In the genomic region with DNA sequence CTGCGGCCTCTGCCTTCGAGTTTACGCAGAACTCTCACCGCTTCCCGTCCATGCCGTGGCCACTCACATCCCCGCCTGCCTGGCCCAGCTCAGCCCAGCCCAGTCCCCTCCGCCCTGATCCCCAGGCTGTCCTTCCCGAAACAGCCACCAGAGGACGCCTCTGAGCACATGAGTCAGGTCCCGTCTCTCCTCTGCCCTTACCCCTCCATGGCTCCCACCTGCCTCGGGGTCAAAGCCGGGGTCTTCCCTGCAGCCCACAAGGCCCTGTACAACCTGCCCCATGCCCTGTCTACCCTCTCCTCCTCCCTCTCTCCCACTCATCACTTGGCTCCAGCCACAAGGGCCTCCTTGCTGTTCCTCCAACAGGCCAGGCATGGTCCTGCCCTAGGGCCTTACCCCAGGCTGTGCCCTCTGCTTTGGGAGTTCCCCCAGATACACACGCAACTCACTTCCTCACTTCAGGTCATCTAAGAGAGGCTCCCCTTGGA, we compare ENCODE assay signal across 8 cellular contexts. TPM values are rescaled to one million over a fixed set of nuclear protein-coding genes. Genes with fewer than 3 reads are reported as not detected.
DNase-seq lines count a peak whose midpoint lies in the region; FAIRE-seq and TF ChIP-seq lines count a peak whose summit lies in the region.

No MANE protein-coding gene starts in this region.

- peaks cover 85% of the 10 kb centered on the region for H3K27me3 ChIP-seq in MM.1S (replicated peaks; ENCODE audit: insufficient read depth, low read length)
- H3K27me3 ChIP-seq in endothelial cell of umbilical vein (ENCODE audit: control insufficient read depth in 2 of 2, insufficient read depth in 2 of 2, low read length in 2 of 2): no peaks in the 10 kb centered on the region
- H3K27me3 ChIP-seq in tibial nerve: no peaks in the 10 kb centered on the region

- intact Hi-C loops in endothelial cell of umbilical vein (cut with micrococcal nuclease): loop anchor here (1.0 kb wide), 2 partner anchors 8 kb away; a partner anchor contains a TSS

- no peaks in the 10 kb centered on the region for H4K20me1 ChIP-seq in MM.1S (ENCODE audit: insufficient read depth, low read length)
- H4K20me1 ChIP-seq in endothelial cell of umbilical vein (replicated peaks; ENCODE audit: control insufficient read depth, extremely low read depth, insufficient read depth, low read length): no peaks in the 10 kb centered on the region

- POLR2A ChIA-PET in endothelial cell of umbilical vein (lab: Charles Lee): no interaction called here

- no peak overlapping the region for H3K27ac Mint-ChIP-seq in neural crest cell (ENCODE audit: unreplicated experiment)

- H3K4me3 ChIP-seq in MM.1S (ENCODE audit: low read length): no peak overlapping the region
- H3K4me3 ChIP-seq in endothelial cell of umbilical vein (replicated peaks in 1 of 3; ENCODE audit: insufficient read depth in 1 of 3, low read depth in 1 of 3, low read length in 3 of 3): no peak overlapping the region
- no peak overlapping the region for H3K4me3 ChIP-seq in tibial nerve

- BruUV-seq in endothelial cell of umbilical vein (replicated peaks; lab: Mats Ljungman, UMichigan): no TSS peak

- H2AFZ ChIP-seq in MM.1S (ENCODE audit: low read length) (no peak overlapping the region), endothelial cell of umbilical vein (ENCODE audit: low read depth, low read length) (peak overlapping the region; percentile 9)

- DNase-seq in D721Med (ENCODE audit: insufficient read length, low spot score) (no peak), MM.1S (peak; percentile 37), endothelial cell of umbilical vein (ENCODE audit: low read depth, low spot score) (peak; percentile 91), neural crest cell (ENCODE audit: low read depth, low spot score) (peak; percentile 90), tibial nerve (ENCODE audit: low spot score in 2 of 2) (peak; percentile 37 to 74), epidermal melanocyte (ENCODE audit: insufficient read length, low spot score) (no peak), cerebellar nuclear complex (lab: John Stamatoyannopoulos, UW) (no peak)
- peak; percentile 23 to 41 for DNase-seq in activated CD8-positive, alpha-beta memory T cell treated with anti-CD3 and anti-CD28 coated beads for 1 hour (ENCODE audit: extremely low read depth in 1 of 2, low read depth in 1 of 2)

- no peak overlapping the region for H3K4me2 ChIP-seq in MM.1S (ENCODE audit: low read depth, low read length)
- no peak overlapping the region for H3K4me2 ChIP-seq in endothelial cell of umbilical vein (ENCODE audit: insufficient read depth, low read length)

- H3F3A ChIP-seq in MM.1S (ENCODE audit: insufficient read depth, low read length): no peaks in the 10 kb centered on the region

- no peak overlapping the region for H3K9ac ChIP-seq in MM.1S (ENCODE audit: low read length)
- H3K9ac ChIP-seq in endothelial cell of umbilical vein (replicated peaks; ENCODE audit: extremely low read depth, insufficient read depth, low read length): no peak overlapping the region

- no peaks in the 10 kb centered on the region for H3K9me1 ChIP-seq in endothelial cell of umbilical vein (replicated peaks; ENCODE audit: control insufficient read depth, extremely low read depth, insufficient read depth, low read length)

- WGBS in tibial nerve, 2 donors: 39 to 45% methylated on average over 14 of the region's 14 CpGs

- H3K4me1 ChIP-seq in MM.1S (ENCODE audit: low read length) (no peaks in the 10 kb centered on the region), endothelial cell of umbilical vein (ENCODE audit: control insufficient read depth, extremely low read depth, insufficient read depth, low read length) (peaks cover 19% of the 10 kb centered on the region), tibial nerve (peaks cover 0 to 15% (median 0%) of the 10 kb centered on the region in 4 donors)

- TF ChIP-seq EP300 in tibial nerve (IDR thresholded peaks at IDR 0.05): no peak

- H3K9me3 Mint-ChIP-seq in neural crest cell: no peaks in the 10 kb centered on the region

- no peak overlapping the region for H3K27ac ChIP-seq in MM.1S (ENCODE audit: low read length)
- peak overlapping the region; percentile 52 for H3K27ac ChIP-seq in endothelial cell of umbilical vein (ENCODE audit: insufficient read depth, low read depth, low read length)
- no peak overlapping the region for H3K27ac ChIP-seq in tibial nerve

- TF ChIP-seq POLR2A in endothelial cell of umbilical vein (IDR thresholded peaks at IDR 0.05; ENCODE audit: low read depth, low read length) (peak; percentile 24), tibial nerve (IDR thresholded peaks at IDR 0.05) (no peak)

- no peaks in the 10 kb centered on the region for H3K36me3 Mint-ChIP-seq in neural crest cell (ENCODE audit: low read depth)

- H3K9me3 ChIP-seq in MM.1S (replicated peaks; ENCODE audit: insufficient read depth, low read length) (no peaks in the 10 kb centered on the region), endothelial cell of umbilical vein (replicated peaks; ENCODE audit: control insufficient read depth, insufficient read depth, low read length) (no peaks in the 10 kb centered on the region), tibial nerve (no peaks in the 10 kb centered on the region)

- peak; percentile 58 for TF ChIP-seq CTCF in D721Med (IDR thresholded peaks at IDR 0.05; ENCODE audit: insufficient read depth, missing control alignments)
- peak; percentile 85 for TF ChIP-seq CTCF in MM.1S (IDR thresholded peaks at IDR 0.05; ENCODE audit: low read length)
- peak; percentile 94 to 98 for TF ChIP-seq CTCF in endothelial cell of umbilical vein (IDR thresholded peaks at IDR 0.05; ENCODE audit: extremely low read depth in 1 of 2, insufficient read depth in 1 of 2, low read depth in 1 of 2, low read length in 2 of 2)
- peak; percentile 71 for TF ChIP-seq CTCF in neural crest cell (conservative IDR thresholded peaks at IDR 0.05)
- peak; percentile 51 to 86 (median 72) for TF ChIP-seq CTCF in tibial nerve (IDR thresholded peaks at IDR 0.05)

- H3K79me2 ChIP-seq in MM.1S (ENCODE audit: low read length): no peaks in the 10 kb centered on the region
- peaks cover 3% of the 10 kb centered on the region for H3K79me2 ChIP-seq in endothelial cell of umbilical vein (ENCODE audit: control insufficient read depth, insufficient read depth, low read length)

- no peak overlapping the region for H3K4me3 Mint-ChIP-seq in neural crest cell

- H3K9me2 ChIP-seq in MM.1S (replicated peaks; ENCODE audit: insufficient read depth, low read length): no peaks in the 10 kb centered on the region

- FAIRE-seq in D721Med (lab: Jason Lieb, UNC): no peak
- FAIRE-seq in endothelial cell of umbilical vein (lab: Jason Lieb, UNC): peak; percentile 78

- H3K27me3 Mint-ChIP-seq in neural crest cell (ENCODE audit: low read depth): no peaks in the 10 kb centered on the region

- peaks cover 5% of the 10 kb centered on the region for H3K4me1 Mint-ChIP-seq in neural crest cell

- H3K36me3 ChIP-seq in MM.1S (replicated peaks; ENCODE audit: insufficient read depth, low read length): no peaks in the 10 kb centered on the region
- peaks cover 0 to 3% of the 10 kb centered on the region in 2 experiments for H3K36me3 ChIP-seq in endothelial cell of umbilical vein (ENCODE audit: control insufficient read depth in 2 of 2, extremely low read depth in 1 of 2, insufficient read depth in 2 of 2, low read length in 2 of 2)
- no peaks in the 10 kb centered on the region for H3K36me3 ChIP-seq in tibial nerve

- CTCF ChIA-PET in endothelial cell of umbilical vein (lab: Charles Lee): interaction anchor here (0.6 to 7.1 kb wide), 19 partner anchors 8 to 224 kb away, joined by 3 to 66 read pairs (median 6); a partner anchor contains a TSS

- dilution Hi-C loops in endothelial cell of umbilical vein (cut with MboI; ENCODE audit: extremely low pct_ligation_motif_present, low sequenced_read_pairs): no loop called here

RNA-seq across cellular contexts. Expression of a gene that starts 8.1 kb away (rescaled TPM):
- total RNA-seq in endothelial cell of umbilical vein (166 and 176 TPM in 2 replicates), neural crest cell (21.7 and 25.3 TPM in 2 replicates), tibial nerve (10 to 100 TPM in 2 of 4 donors, 1 to 10 TPM in 2; 1.5 to 18.6 (median 7.4) TPM)
- 97.8 and 108 TPM in 2 replicates for polyA plus RNA-seq in endothelial cell of umbilical vein
- 72.3 and 85.5 TPM in 2 replicates for polyA plus RNA-seq in endothelial cell of umbilical vein (2011; cell fraction: cytosol; rRNA removed)
- polyA plus RNA-seq in endothelial cell of umbilical vein (2011; cell fraction: nucleus; rRNA removed): 63.8 and 64.4 TPM in 2 replicates
- 72.0 and 81.2 TPM in 2 replicates for polyA plus RNA-seq in endothelial cell of umbilical vein (2012)
- polyA minus RNA-seq in endothelial cell of umbilical vein: 110 and 142 TPM in 2 replicates
- 0.31 TPM for polyA minus RNA-seq in endothelial cell of umbilical vein (2011; cell fraction: cytosol; rRNA and poly(A)+ RNA removed)
- 30.1 and 46.2 TPM in 2 replicates for polyA minus RNA-seq in endothelial cell of umbilical vein (2011; cell fraction: nucleus; rRNA and poly(A)+ RNA removed)

RNA-seq across cellular contexts. Expression of a gene that starts 27.8 kb away (rescaled TPM):
- 0.31 and 0.42 TPM in 2 replicates for total RNA-seq in endothelial cell of umbilical vein
- polyA plus RNA-seq in endothelial cell of umbilical vein: 0.21 and 0.24 TPM in 2 replicates
- 0.17 and 0.18 TPM in 2 replicates for polyA plus RNA-seq in endothelial cell of umbilical vein (2011; cell fraction: cytosol; rRNA removed)
- polyA plus RNA-seq in endothelial cell of umbilical vein (2011; cell fraction: nucleus; rRNA removed): 0.24 and 0.26 TPM in 2 replicates
- polyA plus RNA-seq in endothelial cell of umbilical vein (2012): 0.15 TPM in 1 of 2 replicates, not detected in the other
- 0.17 and 0.45 TPM in 2 replicates for polyA minus RNA-seq in endothelial cell of umbilical vein
- not detected for polyA minus RNA-seq in endothelial cell of umbilical vein (2011; cell fraction: cytosol; rRNA and poly(A)+ RNA removed)
- 0.24 TPM in 2 replicates for polyA minus RNA-seq in endothelial cell of umbilical vein (2011; cell fraction: nucleus; rRNA and poly(A)+ RNA removed)
- total RNA-seq in neural crest cell: 0.09 TPM in 2 replicates
- 1 to 10 TPM in 3 of 4 donors, under 1 TPM in 1; 0.66 to 2.5 (median 1.4) TPM for total RNA-seq in tibial nerve

RNA-seq across cellular contexts. Expression of a gene that starts 32.6 kb away (rescaled TPM):
- total RNA-seq in endothelial cell of umbilical vein: 0.24 TPM in 1 of 2 replicates, not detected in the other
- polyA plus RNA-seq in endothelial cell of umbilical vein: 0.17 and 0.24 TPM in 2 replicates
- polyA plus RNA-seq in endothelial cell of umbilical vein (2011; cell fraction: cytosol; rRNA removed): 0.05 and 0.18 TPM in 2 replicates
- 0.32 and 0.74 TPM in 2 replicates for polyA plus RNA-seq in endothelial cell of umbilical vein (2011; cell fraction: nucleus; rRNA removed)
- polyA plus RNA-seq in endothelial cell of umbilical vein (2012): 0.13 TPM in 1 of 2 replicates, not detected in the other
- polyA minus RNA-seq in endothelial cell of umbilical vein: not detected in 2 replicates
- not detected for polyA minus RNA-seq in endothelial cell of umbilical vein (2011; cell fraction: cytosol; rRNA and poly(A)+ RNA removed)
- polyA minus RNA-seq in endothelial cell of umbilical vein (2011; cell fraction: nucleus; rRNA and poly(A)+ RNA removed): 0.29 and 0.43 TPM in 2 replicates
- total RNA-seq in neural crest cell: 4.8 TPM in 2 replicates
- total RNA-seq in tibial nerve: 10 to 100 TPM; 12.0 to 26.7 (median 19.1) TPM

RNA-seq across cellular contexts. Expression of a gene that starts 49.3 kb away (rescaled TPM):
- total RNA-seq in endothelial cell of umbilical vein (not detected in 2 replicates), neural crest cell (0.30 and 0.47 TPM in 2 replicates), tibial nerve (100 to 1,000 TPM in 3 of 4 donors, 10 to 100 TPM in 1; 65.1 to 689 (median 138) TPM)
- polyA plus RNA-seq in endothelial cell of umbilical vein: 0.01 TPM in 1 of 2 replicates, not detected in the other
- polyA plus RNA-seq in endothelial cell of umbilical vein (2011; cell fraction: cytosol; rRNA removed): 0.01 TPM in 2 replicates
- polyA plus RNA-seq in endothelial cell of umbilical vein (2011; cell fraction: nucleus; rRNA removed): 0.04 and 0.05 TPM in 2 replicates
- 0.25 and 0.27 TPM in 2 replicates for polyA plus RNA-seq in endothelial cell of umbilical vein (2012)
- polyA minus RNA-seq in endothelial cell of umbilical vein: not detected in 2 replicates
- polyA minus RNA-seq in endothelial cell of umbilical vein (2011; cell fraction: cytosol; rRNA and poly(A)+ RNA removed): not detected
- not detected in 2 replicates for polyA minus RNA-seq in endothelial cell of umbilical vein (2011; cell fraction: nucleus; rRNA and poly(A)+ RNA removed)

Comparison
In these comparisons a context has a peak if more than half of its experiments do, and no peak if none do; other contexts are left out.
1. DNase-seq: peak in MM.1S (single experiment), activated CD8-positive, alpha-beta memory T cell treated with anti-CD3 and anti-CD28 coated beads for 1 hour (2 of 2), endothelial cell of umbilical vein (single experiment), neural crest cell (single experiment) and tibial nerve (2 of 2); none in D721Med (single experiment), epidermal melanocyte (single experiment) and cerebellar nuclear complex (0 of 2).
2. Peak in every context shown above with its lines, with median percentiles within 50 percentile points of each other: CTCF ChIP-seq.